In genomic region chr3:185335799-185336198, GRCh38 we compare ENCODE assay signal across 13 cellular contexts. TPM values are rescaled to one million over a fixed set of nuclear protein-coding genes. Genes with fewer than 3 reads are reported as not detected.
A peak's percentile ranks its signal among the peaks of the same experiment; 100 is the strongest.
DNase-seq lines count a peak whose midpoint lies in the region; ATAC-seq and TF ChIP-seq lines count a peak whose summit lies in the region.
"Had no signal": no experiment of that assay in that cellular context is flagged by ENCODE, and none has a peak within 500 bp of the region (broad histone marks: within the 10 kb centered on the region; RNA-seq: fewer than 3 reads in every experiment).

No MANE protein-coding gene starts in this region.

- H3K36me3 ChIP-seq in colonic mucosa (no peaks in the 10 kb centered on the region), mucosa of descending colon (ENCODE audit: low read depth) (no peaks in the 10 kb centered on the region)
- H3K36me3 ChIP-seq: gastroesophageal sphincter, vagina had no signal

- peak; percentile 75 for ATAC-seq in mucosa of descending colon
- ATAC-seq in GM21529 (IDR thresholded peaks at IDR 0.05; ENCODE audit: unreplicated experiment) = no peak
- ATAC-seq: gastroesophageal sphincter, sciatic nerve had no signal

- H3K4me3 ChIP-seq in colonic mucosa (no peak overlapping the region), mucosa of descending colon (no peak overlapping the region)
- H3K4me3 ChIP-seq: gastroesophageal sphincter, vagina had no signal

- peak; percentile 66 for DNase-seq in EH (ENCODE audit: low read depth)
- peak; percentile 37 for DNase-seq in NCI-H2196 treated with DMSO at 0.1 percent for 48 hours (lab: John Stamatoyannopoulos, UW; ENCODE audit: unreplicated experiment)
- no peak for DNase-seq in colonic mucosa
- DNase-seq in mucosa of descending colon = no peak
- DNase-seq in substantia nigra (lab: John Stamatoyannopoulos, UW) = no peak
- no peak for DNase-seq in activated effector memory CD4-positive, alpha-beta T cell treated with Interleukin-2 at 50 U/mL for 16 hours
- DNase-seq in SKM-1 treated with dmso at 0.1 percent for 144 hours (lab: John Stamatoyannopoulos, UW; ENCODE audit: unreplicated experiment) = no peak
- DNase-seq: activated T-cell treated with anti-CD3 and anti-CD28 coated beads, Interleukin-2, amount 50 U/mL, for 24 hours; NCI-H1930 had no signal

- no peak for TF ChIP-seq CTCF in colonic mucosa (IDR thresholded peaks at IDR 0.05)
- no peak for TF ChIP-seq CTCF in mucosa of descending colon (IDR thresholded peaks at IDR 0.05)

- no peaks in the 10 kb centered on the region for H3K27me3 ChIP-seq in colonic mucosa
- H3K27me3 ChIP-seq: gastroesophageal sphincter, vagina had no signal

- no peak overlapping the region for H3K9ac ChIP-seq in colonic mucosa (ENCODE audit: low read depth in 2 of 2, low read length in 2 of 2)

- intact Hi-C loops in colonic mucosa (cut with DNase I) (no loop called here), mucosa of descending colon (cut with DNase I, micrococcal nuclease) (no loop called here)

- H3K27ac ChIP-seq in colonic mucosa (peak overlapping the region; percentile 58), substantia nigra (ENCODE audit: low read depth, low read length, poor library complexity, severe bottlenecking) (no peak overlapping the region)
- H3K27ac ChIP-seq: gastroesophageal sphincter, vagina had no signal

- H3K9me3 ChIP-seq in colonic mucosa (no peaks in the 10 kb centered on the region), mucosa of descending colon (no peaks in the 10 kb centered on the region)
- H3K9me3 ChIP-seq: gastroesophageal sphincter, vagina had no signal

- peaks cover 10% of the 10 kb centered on the region for H3K4me1 ChIP-seq in colonic mucosa
- H3K4me1 ChIP-seq in mucosa of descending colon (ENCODE audit: low read depth) = peaks cover 41% of the 10 kb centered on the region
- H3K4me1 ChIP-seq: gastroesophageal sphincter, vagina had no signal

RNA-seq across cellular contexts. Expression of gene MAP3K13, which starts 27.1 kb away (rescaled TPM):
- 10 to 100 TPM; 34.0 to 46.9 TPM for total RNA-seq in colonic mucosa
- 10 to 100 TPM; 36.4 to 61.0 (median 45.9) TPM for total RNA-seq in mucosa of descending colon

Comparison
In these comparisons a context has a peak if more than half of its experiments do, and no peak if none do; other contexts are left out.
1. DNase-seq: peak in EH (single experiment) and NCI-H2196 treated with DMSO at 0.1 percent for 48 hours (single experiment); none in colonic mucosa (single experiment), mucosa of descending colon (0 of 3), substantia nigra (0 of 49), activated effector memory CD4-positive, alpha-beta T cell treated with Interleukin-2 at 50 U/mL for 16 hours (single experiment) and SKM-1 treated with dmso at 0.1 percent for 144 hours (single experiment).